14 cellular contexts compared by ENCODE assay signal in the genomic region with DNA sequence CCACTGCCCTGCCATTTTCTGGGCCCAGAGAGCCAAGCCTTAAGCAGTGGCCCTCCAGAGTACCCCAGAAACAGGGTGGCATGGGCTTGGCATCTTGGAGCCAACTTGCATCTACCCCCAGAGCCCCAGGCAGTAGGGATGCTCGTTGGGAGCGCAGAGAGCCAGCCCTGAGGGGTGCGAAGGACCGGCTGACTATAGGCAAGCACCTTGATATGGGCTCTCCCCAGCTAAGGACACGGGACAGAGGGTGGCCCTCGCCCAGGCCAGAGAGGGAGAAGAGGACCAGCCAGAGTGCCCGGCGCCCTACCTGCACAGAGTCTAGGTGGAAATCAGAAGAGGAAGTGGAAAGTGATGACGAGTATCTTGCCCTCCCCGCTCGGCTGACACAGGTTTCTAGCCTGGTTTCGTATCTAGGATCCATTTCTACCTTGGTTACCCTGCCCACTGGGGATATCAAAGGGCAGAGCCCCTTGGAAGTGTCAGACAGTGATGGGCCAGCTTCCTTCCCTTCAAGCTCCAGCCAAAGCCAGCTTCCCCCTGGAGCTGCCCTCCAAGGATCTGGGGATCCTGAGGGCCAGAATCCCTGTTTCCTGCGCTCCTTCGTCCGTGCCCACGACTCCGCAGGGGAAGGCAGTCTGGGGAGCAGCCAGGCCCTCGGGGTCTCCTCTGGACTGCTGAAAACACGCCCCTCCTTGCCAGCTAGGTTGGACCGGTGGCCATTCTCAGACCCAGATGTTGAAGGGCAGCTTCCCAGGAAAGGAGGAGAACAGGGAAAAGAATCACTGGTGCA. TPM values are rescaled to one million over a fixed set of nuclear protein-coding genes. Genes with fewer than 3 reads are reported as not detected.
DNase-seq lines count a peak whose midpoint lies in the region; ATAC-seq and TF ChIP-seq lines count a peak whose summit lies in the region.
"Had no signal": no experiment of that assay in that cellular context is flagged by ENCODE, and none has a peak within 500 bp of the region (broad histone marks: within the 10 kb centered on the region; RNA-seq: fewer than 3 reads in every experiment).

No MANE protein-coding gene starts in this region.

- peak overlapping the region; percentile 14 to 22 for H3K27ac Mint-ChIP-seq in natural killer cell
- no peak overlapping the region for H3K27ac Mint-ChIP-seq in natural killer cell treated with Interleukin-12 subunit alpha and Interleukin-12 subunit beta and Interleukin-15 and Interleukin-18, amount 100 ng/mL, for 72 hours
- no peak overlapping the region for H3K27ac Mint-ChIP-seq in WTC11

- H3K27ac ChIP-seq in RWPE1, result peak overlapping the region; percentile 93; the same call in 1 of the 2 replicates
- H3K27ac ChIP-seq: cardiac muscle cell had no signal

- ATAC-seq in natural killer cell, result no peak
- ATAC-seq in natural killer cell treated with Interleukin-12 subunit alpha and Interleukin-12 subunit beta and Interleukin-15 and Interleukin-18, amount 100 ng/mL, for 72 hours, result no peak
- peak; percentile 62 for ATAC-seq in GM21825 (IDR thresholded peaks at IDR 0.05; ENCODE audit: unreplicated experiment)
- no peak for ATAC-seq in WTC11
- ATAC-seq in HG03342 (IDR thresholded peaks at IDR 0.05; ENCODE audit: unreplicated experiment), result no peak

- no peak overlapping the region for H3K4me3 Mint-ChIP-seq in natural killer cell
- no peak overlapping the region for H3K4me3 Mint-ChIP-seq in natural killer cell treated with Interleukin-12 subunit alpha and Interleukin-12 subunit beta and Interleukin-15 and Interleukin-18, amount 100 ng/mL, for 72 hours
- no peak overlapping the region for H3K4me3 Mint-ChIP-seq in WTC11

- no peak for DNase-seq in natural killer cell
- no peak for DNase-seq in natural killer cell treated with Interleukin-12 subunit alpha and Interleukin-12 subunit beta and Interleukin-15 and Interleukin-18, amount 100 ng/mL, for 72 hours (ENCODE audit: low spot score)
- DNase-seq in RWPE1 (ENCODE audit: low spot score), result no peak
- no peak for DNase-seq in WTC11 (ENCODE audit: low spot score)
- DNase-seq in KBM-7, result no peak
- DNase-seq in NCI-H146 (lab: John Stamatoyannopoulos, UW), result no peak
- DNase-seq: GOT3; NCI-H1417; NK-92 treated with Interleukin-12 subunit alpha and Interleukin-12 subunit beta, amount 100 ng/mL, for 24 hours; small intestine; T-helper 1 cell had no signal

- in situ Hi-C loops in KBM-7 (cut with MboI; ENCODE audit: low pct_unique_long_range_greater_than_20kb, low sequenced_read_pairs), result loop anchor here (10.0 to 25.0 kb wide), 2 partner anchors 92 to 490 kb away; no protein-coding TSS in a partner anchor

- H3K4me1 Mint-ChIP-seq in natural killer cell (peaks cover 13 to 20% of the 10 kb centered on the region in 2 donors), WTC11 (peaks cover 25% of the 10 kb centered on the region)
- H3K4me1 Mint-ChIP-seq in natural killer cell treated with Interleukin-12 subunit alpha and Interleukin-12 subunit beta and Interleukin-15 and Interleukin-18, amount 100 ng/mL, for 72 hours (ENCODE audit: low read depth in 2 of 2), result peaks cover 5 to 12% of the 10 kb centered on the region in 2 donors

- H3K27me3 Mint-ChIP-seq in natural killer cell (ENCODE audit: low read depth in 2 of 2) (no peaks in the 10 kb centered on the region), WTC11 (ENCODE audit: low read depth) (no peaks in the 10 kb centered on the region)
- H3K27me3 Mint-ChIP-seq in natural killer cell treated with Interleukin-12 subunit alpha and Interleukin-12 subunit beta and Interleukin-15 and Interleukin-18, amount 100 ng/mL, for 72 hours, result no peaks in the 10 kb centered on the region

- no peak for TF ChIP-seq CTCF in natural killer cell (IDR thresholded peaks at IDR 0.05)
- no peak for TF ChIP-seq CTCF in RWPE1 (conservative IDR thresholded peaks at IDR 0.05; ENCODE audit: low read depth)
- no peak for TF ChIP-seq CTCF in WTC11 (IDR thresholded peaks at IDR 0.05)

- CTCF ChIA-PET in RWPE1 (lab: Yijun Ruan, JAX), result interaction anchor here (0.6 to 1.8 kb wide), 3 partner anchors 13 to 214 kb away, joined by 3 to 5 read pairs (median 4); no protein-coding TSS in a partner anchor
- CTCF ChIA-PET in WTC11 (lab: Charles Lee), result interaction anchor here (1.1 to 2.3 kb wide), 7 partner anchors 8 to 149 kb away, joined by 3 to 6 read pairs (median 5); a partner anchor contains a TSS

- intact Hi-C loops in natural killer cell (cut with micrococcal nuclease), result no loop called here

- H3K9me3 Mint-ChIP-seq in natural killer cell, result no peaks in the 10 kb centered on the region
- no peaks in the 10 kb centered on the region for H3K9me3 Mint-ChIP-seq in natural killer cell treated with Interleukin-12 subunit alpha and Interleukin-12 subunit beta and Interleukin-15 and Interleukin-18, amount 100 ng/mL, for 72 hours
- H3K9me3 Mint-ChIP-seq in WTC11, result no peaks in the 10 kb centered on the region

- POLR2A ChIA-PET in RWPE1 (lab: Yijun Ruan, JAX; ENCODE audit: low non-redundant PET) (no interaction called here), WTC11 (lab: Charles Lee) (no interaction called here)

- H3K36me3 Mint-ChIP-seq in natural killer cell, result no peaks in the 10 kb centered on the region
- H3K36me3 Mint-ChIP-seq in natural killer cell treated with Interleukin-12 subunit alpha and Interleukin-12 subunit beta and Interleukin-15 and Interleukin-18, amount 100 ng/mL, for 72 hours, result no peaks in the 10 kb centered on the region
- peaks cover 34% of the 10 kb centered on the region for H3K36me3 Mint-ChIP-seq in WTC11

TF ChIP-seq in WTC11, 78 proteins besides CTCF, POLR2A, EP300 and RAD21 (continues in another document):
- no peak for TF ChIP-seq ZNF317 (CRISPR knock-in tag; IDR thresholded peaks at IDR 0.05; ENCODE audit: borderline replicate concordance, low read depth)
- TF ChIP-seq, protein P1, sequence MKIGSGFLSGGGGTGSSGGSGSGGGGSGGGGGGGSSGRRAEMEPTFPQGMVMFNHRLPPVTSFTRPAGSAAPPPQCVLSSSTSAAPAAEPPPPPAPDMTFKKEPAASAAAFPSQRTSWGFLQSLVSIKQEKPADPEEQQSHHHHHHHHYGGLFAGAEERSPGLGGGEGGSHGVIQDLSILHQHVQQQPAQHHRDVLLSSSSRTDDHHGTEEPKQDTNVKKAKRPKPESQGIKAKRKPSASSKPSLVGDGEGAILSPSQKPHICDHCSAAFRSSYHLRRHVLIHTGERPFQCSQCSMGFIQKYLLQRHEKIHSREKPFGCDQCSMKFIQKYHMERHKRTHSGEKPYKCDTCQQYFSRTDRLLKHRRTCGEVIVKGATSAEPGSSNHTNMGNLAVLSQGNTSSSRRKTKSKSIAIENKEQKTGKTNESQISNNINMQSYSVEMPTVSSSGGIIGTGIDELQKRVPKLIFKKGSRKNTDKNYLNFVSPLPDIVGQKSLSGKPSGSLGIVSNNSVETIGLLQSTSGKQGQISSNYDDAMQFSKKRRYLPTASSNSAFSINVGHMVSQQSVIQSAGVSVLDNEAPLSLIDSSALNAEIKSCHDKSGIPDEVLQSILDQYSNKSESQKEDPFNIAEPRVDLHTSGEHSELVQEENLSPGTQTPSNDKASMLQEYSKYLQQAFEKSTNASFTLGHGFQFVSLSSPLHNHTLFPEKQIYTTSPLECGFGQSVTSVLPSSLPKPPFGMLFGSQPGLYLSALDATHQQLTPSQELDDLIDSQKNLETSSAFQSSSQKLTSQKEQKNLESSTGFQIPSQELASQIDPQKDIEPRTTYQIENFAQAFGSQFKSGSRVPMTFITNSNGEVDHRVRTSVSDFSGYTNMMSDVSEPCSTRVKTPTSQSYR (CRISPR knock-in tag; IDR thresholded peaks at IDR 0.05), result no peak
- TF ChIP-seq ZNF396 (CRISPR knock-in tag; IDR thresholded peaks at IDR 0.05; ENCODE audit: borderline replicate concordance), result no peak
- TF ChIP-seq RELA (CRISPR knock-in tag; IDR thresholded peaks at IDR 0.05; ENCODE audit: borderline replicate concordance), result no peak
- TF ChIP-seq, protein P2, sequence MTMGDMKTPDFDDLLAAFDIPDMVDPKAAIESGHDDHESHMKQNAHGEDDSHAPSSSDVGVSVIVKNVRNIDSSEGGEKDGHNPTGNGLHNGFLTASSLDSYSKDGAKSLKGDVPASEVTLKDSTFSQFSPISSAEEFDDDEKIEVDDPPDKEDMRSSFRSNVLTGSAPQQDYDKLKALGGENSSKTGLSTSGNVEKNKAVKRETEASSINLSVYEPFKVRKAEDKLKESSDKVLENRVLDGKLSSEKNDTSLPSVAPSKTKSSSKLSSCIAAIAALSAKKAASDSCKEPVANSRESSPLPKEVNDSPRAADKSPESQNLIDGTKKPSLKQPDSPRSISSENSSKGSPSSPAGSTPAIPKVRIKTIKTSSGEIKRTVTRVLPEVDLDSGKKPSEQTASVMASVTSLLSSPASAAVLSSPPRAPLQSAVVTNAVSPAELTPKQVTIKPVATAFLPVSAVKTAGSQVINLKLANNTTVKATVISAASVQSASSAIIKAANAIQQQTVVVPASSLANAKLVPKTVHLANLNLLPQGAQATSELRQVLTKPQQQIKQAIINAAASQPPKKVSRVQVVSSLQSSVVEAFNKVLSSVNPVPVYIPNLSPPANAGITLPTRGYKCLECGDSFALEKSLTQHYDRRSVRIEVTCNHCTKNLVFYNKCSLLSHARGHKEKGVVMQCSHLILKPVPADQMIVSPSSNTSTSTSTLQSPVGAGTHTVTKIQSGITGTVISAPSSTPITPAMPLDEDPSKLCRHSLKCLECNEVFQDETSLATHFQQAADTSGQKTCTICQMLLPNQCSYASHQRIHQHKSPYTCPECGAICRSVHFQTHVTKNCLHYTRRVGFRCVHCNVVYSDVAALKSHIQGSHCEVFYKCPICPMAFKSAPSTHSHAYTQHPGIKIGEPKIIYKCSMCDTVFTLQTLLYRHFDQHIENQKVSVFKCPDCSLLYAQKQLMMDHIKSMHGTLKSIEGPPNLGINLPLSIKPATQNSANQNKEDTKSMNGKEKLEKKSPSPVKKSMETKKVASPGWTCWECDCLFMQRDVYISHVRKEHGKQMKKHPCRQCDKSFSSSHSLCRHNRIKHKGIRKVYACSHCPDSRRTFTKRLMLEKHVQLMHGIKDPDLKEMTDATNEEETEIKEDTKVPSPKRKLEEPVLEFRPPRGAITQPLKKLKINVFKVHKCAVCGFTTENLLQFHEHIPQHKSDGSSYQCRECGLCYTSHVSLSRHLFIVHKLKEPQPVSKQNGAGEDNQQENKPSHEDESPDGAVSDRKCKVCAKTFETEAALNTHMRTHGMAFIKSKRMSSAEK (CRISPR knock-in tag; IDR thresholded peaks at IDR 0.05; ENCODE audit: borderline replicate concordance), result no peak

RNA-seq across cellular contexts. Expression of a gene that starts 16.2 kb away (rescaled TPM):
- total RNA-seq in natural killer cell, result 1 to 10 TPM; 5.6 to 8.3 (median 5.8) TPM
- 1 to 10 TPM; 2.0 to 2.3 TPM for total RNA-seq in natural killer cell treated with Interleukin-12 subunit alpha and Interleukin-12 subunit beta and Interleukin-15 and Interleukin-18, amount 100 ng/mL, for 72 hours
- total RNA-seq in WTC11 (2021), result 14.6 to 16.7 TPM (median 15.3 TPM) in 3 replicates

RNA-seq across cellular contexts. Expression of a gene that starts 57.5 kb away (rescaled TPM):
- 100 to 1,000 TPM in 1 of 3 donors, 10 to 100 TPM in 2; 83.5 to 101 (median 93.6) TPM for total RNA-seq in natural killer cell
- total RNA-seq in natural killer cell treated with Interleukin-12 subunit alpha and Interleukin-12 subunit beta and Interleukin-15 and Interleukin-18, amount 100 ng/mL, for 72 hours, result 100 to 1,000 TPM; 103 to 136 TPM
- total RNA-seq in WTC11 (2021), result 112 to 114 TPM (median 113 TPM) in 3 replicates

Comparison
In these comparisons a context has a peak if more than half of its experiments do, and no peak if none do; other contexts are left out.
1. H3K27ac Mint-ChIP-seq: peak in natural killer cell (2 of 2); none in natural killer cell treated with Interleukin-12 subunit alpha and Interleukin-12 subunit beta and Interleukin-15 and Interleukin-18, amount 100 ng/mL, for 72 hours (0 of 2) and WTC11 (single experiment).